11 cellular contexts compared by ENCODE assay signal in genomic region chr1:24765308-24765988, GRCh38. TPM values are rescaled to one million over a fixed set of nuclear protein-coding genes. Genes with fewer than 3 reads are reported as not detected.
A peak's percentile ranks its signal among the peaks of the same experiment; 100 is the strongest.
DNase-seq lines count a peak whose midpoint lies in the region; ATAC-seq, FAIRE-seq and TF ChIP-seq lines count a peak whose summit lies in the region.
"Had no signal": no experiment of that assay in that cellular context is flagged by ENCODE, and none has a peak within 500 bp of the region (broad histone marks: within the 10 kb centered on the region; RNA-seq: fewer than 3 reads in every experiment).

No MANE protein-coding gene starts in this region.

- no peak for TF ChIP-seq POLR2A in endothelial cell of umbilical vein (IDR thresholded peaks at IDR 0.05; ENCODE audit: low read depth, low read length)

- intact Hi-C loops in endothelial cell of umbilical vein (cut with micrococcal nuclease): loop anchor here (5.0 kb wide), 1 partner anchor 123 kb away; the partner anchor contains the start of gene SRRM1

- H3K36me3 ChIP-seq in endothelial cell of umbilical vein (ENCODE audit: control insufficient read depth in 2 of 2, extremely low read depth in 1 of 2, insufficient read depth in 2 of 2, low read length in 2 of 2) (no peaks in the 10 kb centered on the region), parathyroid adenoma (ENCODE audit: control insufficient read depth, insufficient read depth, low read length) (no peaks in the 10 kb centered on the region)
- H3K36me3 ChIP-seq: esophagus squamous epithelium had no signal

- peak overlapping the region; percentile 4 for H3K27ac ChIP-seq in endothelial cell of umbilical vein (ENCODE audit: insufficient read depth, low read depth, low read length)
- H3K27ac ChIP-seq in parathyroid adenoma: no peak overlapping the region

- no peaks in the 10 kb centered on the region for H3K9me1 ChIP-seq in endothelial cell of umbilical vein (replicated peaks; ENCODE audit: control insufficient read depth, extremely low read depth, insufficient read depth, low read length)

- H2AFZ ChIP-seq in endothelial cell of umbilical vein (ENCODE audit: low read depth, low read length) (no peak overlapping the region), parathyroid adenoma (no peak overlapping the region)

- no peak overlapping the region for H3K4me3 ChIP-seq in endothelial cell of umbilical vein (replicated peaks in 1 of 3; ENCODE audit: insufficient read depth in 1 of 3, low read depth in 1 of 3, low read length in 3 of 3)
- H3K4me3 ChIP-seq in parathyroid adenoma (ENCODE audit: low read depth, low read length): peak overlapping the region; percentile 3
- H3K4me3 ChIP-seq: esophagus squamous epithelium had no signal

- no peaks in the 10 kb centered on the region for H4K20me1 ChIP-seq in endothelial cell of umbilical vein (replicated peaks; ENCODE audit: control insufficient read depth, extremely low read depth, insufficient read depth, low read length)

- peak; percentile 63 for DNase-seq in EL
- no peak for DNase-seq in RCC 7860 (ENCODE audit: low spot score)
- peak; percentile 79 for DNase-seq in endothelial cell of umbilical vein (ENCODE audit: low read depth, low spot score)
- DNase-seq in stimulated activated naive CD4-positive, alpha-beta T cell treated with Interleukin-2 at 50 U/mL for 16 hours (lab: John Stamatoyannopoulos, UW): no peak
- DNase-seq in NOMO-1 treated with dmso at 0.1 percent for 144 hours (lab: John Stamatoyannopoulos, UW; ENCODE audit: unreplicated experiment): no peak
- no peak for DNase-seq in mesenteric fat pad (ENCODE audit: low spot score)
- DNase-seq: DMS153; esophagus squamous epithelium; NK-92 treated with Interleukin-12 subunit alpha and Interleukin-12 subunit beta, amount 100 ng/mL, for 24 hours had no signal

- no peak for TF ChIP-seq CTCF in endothelial cell of umbilical vein (IDR thresholded peaks at IDR 0.05; ENCODE audit: extremely low read depth in 1 of 2, insufficient read depth in 1 of 2, low read depth in 1 of 2, low read length in 2 of 2)
- TF ChIP-seq CTCF in parathyroid adenoma (IDR thresholded peaks at IDR 0.05): no peak

- FAIRE-seq in RCC 7860 (lab: Jason Lieb, UNC): peak; percentile 54
- no peak for FAIRE-seq in endothelial cell of umbilical vein (lab: Jason Lieb, UNC)

- peaks cover 49% of the 10 kb centered on the region for H3K4me1 ChIP-seq in endothelial cell of umbilical vein (ENCODE audit: control insufficient read depth, extremely low read depth, insufficient read depth, low read length)
- no peaks in the 10 kb centered on the region for H3K4me1 ChIP-seq in parathyroid adenoma

- H3K9me3 ChIP-seq in endothelial cell of umbilical vein (replicated peaks; ENCODE audit: control insufficient read depth, insufficient read depth, low read length) (no peaks in the 10 kb centered on the region), parathyroid adenoma (ENCODE audit: control insufficient read depth, low read length) (no peaks in the 10 kb centered on the region)
- H3K9me3 ChIP-seq: esophagus squamous epithelium had no signal

- H3K79me2 ChIP-seq in endothelial cell of umbilical vein (ENCODE audit: control insufficient read depth, insufficient read depth, low read length) (peaks cover 91% of the 10 kb centered on the region), parathyroid adenoma (no peaks in the 10 kb centered on the region)

- CTCF ChIA-PET in endothelial cell of umbilical vein (lab: Charles Lee): interaction anchor here (1.0 to 5.7 kb wide), 4 partner anchors 11 to 77 kb away, joined by 3 to 28 read pairs (median 6); partner anchors contain the start of gene CLIC4

- H3K9ac ChIP-seq in endothelial cell of umbilical vein (replicated peaks; ENCODE audit: extremely low read depth, insufficient read depth, low read length): no peak overlapping the region
- H3K9ac ChIP-seq in parathyroid adenoma: no peak overlapping the region

- H3K4me2 ChIP-seq in endothelial cell of umbilical vein (ENCODE audit: insufficient read depth, low read length) (peak overlapping the region; percentile 6), parathyroid adenoma (ENCODE audit: low read length) (peak overlapping the region; percentile 31)

- BruUV-seq in endothelial cell of umbilical vein (replicated peaks; lab: Mats Ljungman, UMichigan): no TSS peak

- no peaks in the 10 kb centered on the region for H3K27me3 ChIP-seq in endothelial cell of umbilical vein (ENCODE audit: control insufficient read depth in 2 of 2, insufficient read depth in 2 of 2, low read length in 2 of 2)
- no peaks in the 10 kb centered on the region for H3K27me3 ChIP-seq in parathyroid adenoma (ENCODE audit: control insufficient read depth, insufficient read depth, low read length)
- H3K27me3 ChIP-seq: esophagus squamous epithelium had no signal

- ATAC-seq in HG03139 (IDR thresholded peaks at IDR 0.05; ENCODE audit: unreplicated experiment): no peak

- dilution Hi-C loops in endothelial cell of umbilical vein (cut with MboI; ENCODE audit: extremely low pct_ligation_motif_present, low sequenced_read_pairs): no loop called here

- POLR2A ChIA-PET in endothelial cell of umbilical vein (lab: Charles Lee): interaction anchor here (1.4 kb wide), 1 partner anchor 20 kb away, joined by 7 read pairs; the partner anchor contains the start of gene CLIC4

TF ChIP-seq in endothelial cell of umbilical vein, 7 proteins besides CTCF, POLR2A, EP300 and RAD21:
- TF ChIP-seq MAX (IDR thresholded peaks at IDR 0.05; ENCODE audit: insufficient read depth, insufficient read length): no peak
- TF ChIP-seq FOS (IDR thresholded peaks at IDR 0.05; ENCODE audit: borderline replicate concordance, insufficient read depth, low read length): peak; percentile 32
- TF ChIP-seq EZH2 (IDR thresholded peaks at IDR 0.05; ENCODE audit: borderline replicate concordance, low read depth, low read length, severe bottlenecking): no peak
- TF ChIP-seq JUN (IDR thresholded peaks at IDR 0.05; ENCODE audit: borderline replicate concordance, insufficient read depth, insufficient read length, low read depth): peak; percentile 45
- TF ChIP-seq MYC (IDR thresholded peaks at IDR 0.05; ENCODE audit: low read depth, low read length): no peak
- peak; percentile 24 for TF ChIP-seq POLR2AphosphoS5 (IDR thresholded peaks at IDR 0.05; ENCODE audit: insufficient read depth, low read depth, low read length)
- peak; percentile 67 for TF ChIP-seq GATA2 (IDR thresholded peaks at IDR 0.05; ENCODE audit: insufficient read depth, insufficient read length, low read depth, low read length)

RNA-seq across cellular contexts. Expression of gene CLIC4, which starts 20.2 kb away (rescaled TPM):
- total RNA-seq in endothelial cell of umbilical vein (330 and 333 TPM in 2 replicates), mesenteric fat pad (169 TPM)
- 76.6 and 97.5 TPM in 2 replicates for polyA plus RNA-seq in endothelial cell of umbilical vein
- polyA plus RNA-seq in endothelial cell of umbilical vein (2011; cell fraction: cytosol; rRNA removed): 122 and 128 TPM in 2 replicates
- polyA plus RNA-seq in endothelial cell of umbilical vein (2011; cell fraction: nucleus; rRNA removed): 67.0 and 84.4 TPM in 2 replicates
- 156 and 227 TPM in 2 replicates for polyA plus RNA-seq in endothelial cell of umbilical vein (2012)
- 74.9 and 89.1 TPM in 2 replicates for polyA minus RNA-seq in endothelial cell of umbilical vein
- 65.3 TPM for polyA minus RNA-seq in endothelial cell of umbilical vein (2011; cell fraction: cytosol; rRNA and poly(A)+ RNA removed)
- 74.6 and 101 TPM in 2 replicates for polyA minus RNA-seq in endothelial cell of umbilical vein (2011; cell fraction: nucleus; rRNA and poly(A)+ RNA removed)

Comparison
In these comparisons a context has a peak if more than half of its experiments do, and no peak if none do; other contexts are left out.
1. DNase-seq: peak in EL (single experiment) and endothelial cell of umbilical vein (single experiment); none in RCC 7860 (single experiment), stimulated activated naive CD4-positive, alpha-beta T cell treated with Interleukin-2 at 50 U/mL for 16 hours (single experiment), NOMO-1 treated with dmso at 0.1 percent for 144 hours (single experiment) and mesenteric fat pad (single experiment).